In genomic region chr1:6249732-6250689, GRCh38 we compare ENCODE assay signal across 19 cellular contexts. TPM values are rescaled to one million over a fixed set of nuclear protein-coding genes. Genes with fewer than 3 reads are reported as not detected.
A peak's percentile ranks its signal among the peaks of the same experiment; 100 is the strongest.
DNase-seq lines count a peak whose midpoint lies in the region; ATAC-seq and TF ChIP-seq lines count a peak whose summit lies in the region.
"Had no signal": no experiment of that assay in that cellular context is flagged by ENCODE, and none has a peak within 500 bp of the region (broad histone marks: within the 10 kb centered on the region; RNA-seq: fewer than 3 reads in every experiment).

No MANE protein-coding gene starts in this region.

- H3K9ac ChIP-seq in iPS-18a (ENCODE audit: low read length) (no peak overlapping the region), trophoblast cell (ENCODE audit: low read length) (no peak overlapping the region)

- intact Hi-C loops in left lung (cut with DNase I) = loop anchor here in 1 of 2 donors (5.0 to 10.0 kb wide), 2 partner anchors 97 to 165 kb away; partner anchors contain the start of gene HES2

- no peak overlapping the region for H3K18ac ChIP-seq in trophoblast cell (ENCODE audit: low read length)

- ATAC-seq in left lung = no peak
- ATAC-seq: activated CD8-positive, alpha-beta memory T cell treated with anti-CD3 and anti-CD28 coated beads, Interleukin-2, amount 10 ng/mL, durations not matched to agents 7 days and 5 days had no signal

- no peak overlapping the region for H3K14ac ChIP-seq in trophoblast cell (ENCODE audit: low read length)

- peak overlapping the region; percentile 9 for H3K4me3 ChIP-seq in iPS-18a (ENCODE audit: low read length)
- no peak overlapping the region for H3K4me3 ChIP-seq in trophoblast cell (ENCODE audit: low read depth, low read length)
- H3K4me3 ChIP-seq in left lung = no peak overlapping the region
- H3K4me3 ChIP-seq: lung had no signal

- H2BK5ac ChIP-seq in trophoblast cell (ENCODE audit: low read depth, low read length, poor library complexity) = no peak overlapping the region

- H3K4ac ChIP-seq in trophoblast cell (ENCODE audit: low read depth, low read length) = no peak overlapping the region

- H4K12ac ChIP-seq in trophoblast cell (ENCODE audit: low read depth, low read length) = no peak overlapping the region

- H2AK5ac ChIP-seq in trophoblast cell (ENCODE audit: low read length) = no peak overlapping the region

- H4K8ac ChIP-seq in trophoblast cell (ENCODE audit: low read depth, low read length) = no peak overlapping the region

- H2BK12ac ChIP-seq in trophoblast cell (ENCODE audit: low read length) = no peak overlapping the region

- no peak overlapping the region for H3K23ac ChIP-seq in trophoblast cell (ENCODE audit: low read length)

- DNase-seq in NCI-H510A (lab: John Stamatoyannopoulos, UW) = peak; percentile 52
- DNase-seq in NCI-H510A treated with DMSO at 0.1 percent for 48 hours (lab: John Stamatoyannopoulos, UW) = no peak
- peak; percentile 34 for DNase-seq in NCI-H69 (lab: John Stamatoyannopoulos, UW)
- DNase-seq in trophoblast cell = no peak
- no peak for DNase-seq in left lung
- no peak for DNase-seq in NCI-H446 (lab: John Stamatoyannopoulos, UW)
- DNase-seq in hypothalamus (lab: John Stamatoyannopoulos, UW) = no peak
- DNase-seq: ACHN; activated CD8-positive, alpha-beta memory T cell treated with anti-CD3 and anti-CD28 coated beads, Interleukin-2, amount 10 ng/mL, durations not matched to agents 7 days and 5 days; activated naive CD4-positive, alpha-beta T cell; COR-L47; NCI-H2227 treated with DMSO at 0.1 percent for 48 hours; sigmoid colon; stimulated activated CD4-positive, alpha-beta T cell treated with anti-CD3 and anti-CD28 coated beads, Interleukin-4, amount 100 ng/mL, for 1 hour had no signal

- H3K27ac ChIP-seq in iPS-18a (ENCODE audit: low read length) = no peak overlapping the region
- no peak overlapping the region for H3K27ac ChIP-seq in trophoblast cell (ENCODE audit: low read depth, low read length)
- H3K27ac ChIP-seq in left lung = no peak overlapping the region
- H3K27ac ChIP-seq: esophagus muscularis mucosa, heart right ventricle, sigmoid colon had no signal

- no CpG with 5 or more reads among the region's 72 CpGs for WGBS in trophoblast cell (ENCODE audit: extremely low coverage, insufficient coverage, insufficient read length)

- H3K79me2 ChIP-seq in trophoblast cell (ENCODE audit: control insufficient read depth, insufficient read depth, low read length, poor library complexity) = no peaks in the 10 kb centered on the region

- H3K36me3 ChIP-seq in iPS-18a (ENCODE audit: control insufficient read depth, low read depth, low read length) (no peaks in the 10 kb centered on the region), trophoblast cell (ENCODE audit: control insufficient read depth in 1 of 2, insufficient read depth in 2 of 2, low read length in 2 of 2) (no peaks in the 10 kb centered on the region), left lung (no peaks in the 10 kb centered on the region)

- H4K91ac ChIP-seq in trophoblast cell (ENCODE audit: low read depth, low read length) = no peak overlapping the region

- no peak overlapping the region for H2AFZ ChIP-seq in trophoblast cell (ENCODE audit: insufficient read depth, low read length, poor library complexity)

- no peak for TF ChIP-seq CTCF in left lung (IDR thresholded peaks at IDR 0.05)

- H3K9me3 ChIP-seq in iPS-18a (ENCODE audit: control insufficient read depth, low read depth, low read length) (no peaks in the 10 kb centered on the region), trophoblast cell (ENCODE audit: insufficient read depth, low read depth, low read length) (peaks cover 12% of the 10 kb centered on the region), left lung (no peaks in the 10 kb centered on the region)
- H3K9me3 ChIP-seq: esophagus muscularis mucosa, heart right ventricle, sigmoid colon, tibial nerve had no signal

- peak overlapping the region; percentile 32 for H3K4me2 ChIP-seq in trophoblast cell (ENCODE audit: low read length)

- H3K4me1 ChIP-seq in iPS-18a (ENCODE audit: control insufficient read depth, low read depth, low read length) (peaks cover 6% of the 10 kb centered on the region), trophoblast cell (ENCODE audit: control insufficient read depth in 1 of 2, insufficient read depth in 2 of 2, low read length in 2 of 2) (peaks cover 2 to 3% of the 10 kb centered on the region in 2 experiments), left lung (peaks cover 9 to 32% of the 10 kb centered on the region in 2 donors)

- H3K79me1 ChIP-seq in trophoblast cell (ENCODE audit: low read length) = no peaks in the 10 kb centered on the region

- H2BK120ac ChIP-seq in trophoblast cell (ENCODE audit: insufficient read depth, low read length, poor library complexity) = no peak overlapping the region

- peaks cover 36% of the 10 kb centered on the region for H3K27me3 ChIP-seq in iPS-18a (ENCODE audit: control insufficient read depth, insufficient read depth, low read length)
- peaks cover 46% of the 10 kb centered on the region for H3K27me3 ChIP-seq in trophoblast cell (ENCODE audit: insufficient read depth, low read length)
- H3K27me3 ChIP-seq in left lung = peaks cover 38 to 87% of the 10 kb centered on the region in 2 donors

RNA-seq across cellular contexts. Expression of gene HES3, which starts 6.0 kb away (rescaled TPM):
- not detected in 2 replicates for polyA plus RNA-seq in trophoblast cell (2013)
- total RNA-seq in left lung = not detected
- total RNA-seq: activated CD8-positive, alpha-beta memory T cell treated with anti-CD3 and anti-CD28 coated beads, Interleukin-2, amount 10 ng/mL, durations not matched to agents 7 days and 5 days; esophagus muscularis mucosa; heart right ventricle; lung; sigmoid colon; tibial nerve had no signal
- polyA plus RNA-seq: heart right ventricle, lung, sigmoid colon had no signal

RNA-seq across cellular contexts. Expression of gene GPR153, which starts 10.9 kb away (rescaled TPM):
- polyA plus RNA-seq in trophoblast cell (2013) = 1.3 and 1.4 TPM in 2 replicates
- 10 to 100 TPM; 15.3 to 16.4 TPM for total RNA-seq in left lung

RNA-seq across cellular contexts. Expression of gene ICMT, which starts 14.2 kb away (rescaled TPM):
- 48.3 and 50.2 TPM in 2 replicates for polyA plus RNA-seq in trophoblast cell (2013)
- 10 to 100 TPM; 70.0 to 84.1 TPM for total RNA-seq in left lung

RNA-seq across cellular contexts. Expression of gene RNF207, which starts 44.1 kb away (rescaled TPM):
- polyA plus RNA-seq in trophoblast cell (2013) = 2.8 and 3.9 TPM in 2 replicates
- 10 to 100 TPM; 11.9 to 12.6 TPM for total RNA-seq in left lung

RNA-seq across cellular contexts. Expression of gene RPL22, which starts 50.6 kb away (rescaled TPM):
- polyA plus RNA-seq in trophoblast cell (2013) = 730 and 785 TPM in 2 replicates
- total RNA-seq in left lung = 100 to 1,000 TPM; 265 to 324 TPM

Comparison
In these comparisons a context has a peak if more than half of its experiments do, and no peak if none do; other contexts are left out.
1. DNase-seq: peak in NCI-H510A (single experiment) and NCI-H69 (single experiment); none in NCI-H510A treated with DMSO at 0.1 percent for 48 hours (single experiment), trophoblast cell (0 of 2), left lung (0 of 2), NCI-H446 (0 of 2) and hypothalamus (0 of 51).